In the genomic region with DNA sequence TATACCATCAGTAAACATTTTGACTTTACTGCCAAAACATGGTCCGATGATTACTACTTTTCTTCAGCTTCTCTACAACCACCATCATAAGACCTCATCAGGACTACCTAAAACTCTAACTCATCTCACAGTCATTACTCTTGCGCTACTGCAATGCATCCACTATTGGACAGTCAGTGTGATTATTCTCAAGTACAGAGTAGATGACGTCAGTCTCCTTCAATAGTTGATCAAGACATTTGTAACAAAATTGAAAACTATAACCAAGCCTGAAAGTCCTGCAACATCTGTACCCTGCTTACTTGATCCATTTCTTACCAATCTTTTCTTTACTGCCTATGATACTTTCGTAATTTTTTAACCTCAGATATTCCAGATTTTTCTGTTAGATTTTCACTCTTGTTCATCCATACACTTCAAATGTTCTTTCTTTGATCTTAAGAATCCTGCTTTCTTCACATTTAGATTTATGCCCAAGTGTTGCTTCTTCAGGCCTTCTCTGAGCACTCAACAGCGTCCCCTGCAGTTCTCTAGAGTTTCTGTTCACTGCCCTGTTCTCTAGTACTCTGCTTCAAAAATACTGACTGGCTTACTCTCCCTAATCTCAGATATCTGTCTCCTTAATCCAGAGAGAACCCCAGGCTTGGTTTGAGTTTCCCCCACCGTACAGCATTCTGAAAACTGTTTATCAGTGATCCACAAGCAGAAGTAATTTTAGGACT, we compare ENCODE assay signal across 2 cellular contexts.
TF ChIP-seq lines count a peak whose summit lies in the region.

No MANE protein-coding gene starts in this region.

TF ChIP-seq in HepG2, 621 proteins besides CTCF, POLR2A, EP300 and RAD21:
- TF ChIP-seq ATF7 (IDR thresholded peaks at IDR 0.05) (peak; percentile 94), ATF7 (CRISPR knock-in tag; IDR thresholded peaks at IDR 0.05) (no peak), CREB1 (IDR thresholded peaks at IDR 0.05) (peak; percentile 88), CREB1 (CRISPR knock-in tag; IDR thresholded peaks at IDR 0.05) (no peak), FOXC1 (CRISPR knock-in tag; IDR thresholded peaks at IDR 0.05; ENCODE audit: borderline replicate concordance) (no peak)
TF ChIP-seq in HepG2: peak in this region for 2.

TF ChIP-seq in GM12878, 131 proteins besides CTCF, POLR2A, EP300 and RAD21:
- TF ChIP-seq PAX8 (IDR thresholded peaks at IDR 0.05) (no peak), ATF7 (IDR thresholded peaks at IDR 0.05; ENCODE audit: low read depth) (peak; percentile 17; the same call in 1 of the 2 replicates)
TF ChIP-seq in GM12878: peak in this region for 1.
